1 cellular context compared by ENCODE assay signal in the genomic region with DNA sequence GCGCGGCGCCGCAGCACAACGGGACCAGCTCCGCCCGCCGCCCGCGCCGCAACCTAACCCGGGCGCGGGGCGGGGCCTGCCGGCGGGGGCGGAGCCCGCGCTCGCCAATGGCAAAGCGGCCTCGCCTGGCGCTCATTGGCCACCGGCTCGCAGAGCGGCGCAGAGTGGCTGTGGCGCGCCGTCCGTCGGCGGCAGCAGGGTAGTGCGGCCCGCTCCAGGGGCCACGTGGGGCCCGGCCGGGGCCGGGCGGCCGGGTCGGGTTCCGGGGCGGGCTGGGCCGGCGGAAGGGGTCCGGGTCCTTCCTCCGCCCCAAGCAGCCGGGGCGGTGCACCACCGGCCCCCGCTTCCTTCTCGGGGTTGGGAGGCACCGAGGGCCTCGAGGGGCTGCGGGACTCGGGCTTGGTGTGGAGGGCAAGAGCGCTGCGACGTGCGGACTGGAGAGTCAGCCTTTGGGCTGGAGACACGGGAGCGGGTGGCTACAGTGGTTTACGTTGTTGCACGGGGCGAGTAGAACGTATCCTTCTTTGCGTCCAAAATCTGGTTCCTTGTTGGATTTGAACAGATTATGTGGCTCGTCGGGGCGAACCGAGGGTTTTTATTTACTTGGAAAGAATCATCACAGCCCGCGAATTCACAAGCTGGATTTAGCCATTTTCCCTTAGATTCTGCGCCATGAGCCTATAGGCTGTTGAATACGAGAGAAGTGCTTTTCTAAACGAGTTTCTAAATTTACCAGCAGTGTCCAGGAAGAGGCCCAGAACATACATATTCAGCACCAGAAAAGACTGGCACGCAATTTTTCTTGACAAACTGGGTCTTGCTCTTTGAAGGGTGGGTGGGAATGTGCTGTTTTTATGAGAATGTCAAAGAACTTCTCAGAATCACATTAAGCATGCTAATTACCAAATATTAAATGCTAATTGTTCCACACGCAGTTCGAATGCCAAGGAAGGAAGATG.
TF ChIP-seq lines count a peak whose summit lies in the region.

A gene (minus strand): TSS at position 29 of the 959 bp plus-strand sequence. CDS start 75 bp downstream, outside the sequence.

TF ChIP-seq in GM12878, 131 proteins besides CTCF, POLR2A, EP300 and RAD21 (continued from another document):
- TF ChIP-seq NFIC (IDR thresholded peaks at IDR 0.05; ENCODE audit: low read depth, low read length) (no peak), MEF2B (IDR thresholded peaks at IDR 0.05; ENCODE audit: partially characterized antibody, poor library complexity, severe bottlenecking) (peak; percentile 9), ESRRA (IDR thresholded peaks at IDR 0.05; ENCODE audit: low read length) (no peak), FOXM1 (IDR thresholded peaks at IDR 0.05; ENCODE audit: low read depth, low read length) (no peak), MXI1 (IDR thresholded peaks at IDR 0.05; ENCODE audit: low read depth, low read length) (peak; percentile 99), BACH1 (IDR thresholded peaks at IDR 0.05; ENCODE audit: borderline replicate concordance) (peak; percentile 59; the same call in 1 of the 2 replicates), SUZ12 (IDR thresholded peaks at IDR 0.05; ENCODE audit: unreplicated experiment) (no peak), CBX5 (IDR thresholded peaks at IDR 0.05; ENCODE audit: low read depth) (no peak), EGR1 (IDR thresholded peaks at IDR 0.05; ENCODE audit: borderline replicate concordance in 1 of 2, low read depth in 2 of 2, low read length in 2 of 2) (peak in 1 of 2 experiments; percentile 57; a peak in 1 of 3 replicates), HCFC1 (IDR thresholded peaks at IDR 0.05; ENCODE audit: low read length) (peak; percentile 42)
- TF ChIP-seq, protein P1, sequence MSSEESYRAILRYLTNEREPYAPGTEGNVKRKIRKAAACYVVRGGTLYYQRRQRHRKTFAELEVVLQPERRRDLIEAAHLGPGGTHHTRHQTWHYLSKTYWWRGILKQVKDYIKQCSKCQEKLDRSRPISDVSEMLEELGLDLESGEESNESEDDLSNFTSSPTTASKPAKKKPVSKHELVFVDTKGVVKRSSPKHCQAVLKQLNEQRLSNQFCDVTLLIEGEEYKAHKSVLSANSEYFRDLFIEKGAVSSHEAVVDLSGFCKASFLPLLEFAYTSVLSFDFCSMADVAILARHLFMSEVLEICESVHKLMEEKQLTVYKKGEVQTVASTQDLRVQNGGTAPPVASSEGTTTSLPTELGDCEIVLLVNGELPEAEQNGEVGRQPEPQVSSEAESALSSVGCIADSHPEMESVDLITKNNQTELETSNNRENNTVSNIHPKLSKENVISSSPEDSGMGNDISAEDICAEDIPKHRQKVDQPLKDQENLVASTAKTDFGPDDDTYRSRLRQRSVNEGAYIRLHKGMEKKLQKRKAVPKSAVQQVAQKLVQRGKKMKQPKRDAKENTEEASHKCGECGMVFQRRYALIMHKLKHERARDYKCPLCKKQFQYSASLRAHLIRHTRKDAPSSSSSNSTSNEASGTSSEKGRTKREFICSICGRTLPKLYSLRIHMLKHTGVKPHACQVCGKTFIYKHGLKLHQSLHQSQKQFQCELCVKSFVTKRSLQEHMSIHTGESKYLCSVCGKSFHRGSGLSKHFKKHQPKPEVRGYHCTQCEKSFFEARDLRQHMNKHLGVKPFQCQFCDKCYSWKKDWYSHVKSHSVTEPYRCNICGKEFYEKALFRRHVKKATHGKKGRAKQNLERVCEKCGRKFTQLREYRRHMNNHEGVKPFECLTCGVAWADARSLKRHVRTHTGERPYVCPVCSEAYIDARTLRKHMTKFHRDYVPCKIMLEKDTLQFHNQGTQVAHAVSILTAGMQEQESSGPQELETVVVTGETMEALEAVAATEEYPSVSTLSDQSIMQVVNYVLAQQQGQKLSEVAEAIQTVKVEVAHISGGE (CRISPR knock-in tag; IDR thresholded peaks at IDR 0.05) = peak; percentile 50
- TF ChIP-seq, protein P2, sequence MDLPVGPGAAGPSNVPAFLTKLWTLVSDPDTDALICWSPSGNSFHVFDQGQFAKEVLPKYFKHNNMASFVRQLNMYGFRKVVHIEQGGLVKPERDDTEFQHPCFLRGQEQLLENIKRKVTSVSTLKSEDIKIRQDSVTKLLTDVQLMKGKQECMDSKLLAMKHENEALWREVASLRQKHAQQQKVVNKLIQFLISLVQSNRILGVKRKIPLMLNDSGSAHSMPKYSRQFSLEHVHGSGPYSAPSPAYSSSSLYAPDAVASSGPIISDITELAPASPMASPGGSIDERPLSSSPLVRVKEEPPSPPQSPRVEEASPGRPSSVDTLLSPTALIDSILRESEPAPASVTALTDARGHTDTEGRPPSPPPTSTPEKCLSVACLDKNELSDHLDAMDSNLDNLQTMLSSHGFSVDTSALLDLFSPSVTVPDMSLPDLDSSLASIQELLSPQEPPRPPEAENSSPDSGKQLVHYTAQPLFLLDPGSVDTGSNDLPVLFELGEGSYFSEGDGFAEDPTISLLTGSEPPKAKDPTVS (IDR thresholded peaks at IDR 0.05; ENCODE audit: low read depth, low read length) = no peak
- TF ChIP-seq, protein P3, sequence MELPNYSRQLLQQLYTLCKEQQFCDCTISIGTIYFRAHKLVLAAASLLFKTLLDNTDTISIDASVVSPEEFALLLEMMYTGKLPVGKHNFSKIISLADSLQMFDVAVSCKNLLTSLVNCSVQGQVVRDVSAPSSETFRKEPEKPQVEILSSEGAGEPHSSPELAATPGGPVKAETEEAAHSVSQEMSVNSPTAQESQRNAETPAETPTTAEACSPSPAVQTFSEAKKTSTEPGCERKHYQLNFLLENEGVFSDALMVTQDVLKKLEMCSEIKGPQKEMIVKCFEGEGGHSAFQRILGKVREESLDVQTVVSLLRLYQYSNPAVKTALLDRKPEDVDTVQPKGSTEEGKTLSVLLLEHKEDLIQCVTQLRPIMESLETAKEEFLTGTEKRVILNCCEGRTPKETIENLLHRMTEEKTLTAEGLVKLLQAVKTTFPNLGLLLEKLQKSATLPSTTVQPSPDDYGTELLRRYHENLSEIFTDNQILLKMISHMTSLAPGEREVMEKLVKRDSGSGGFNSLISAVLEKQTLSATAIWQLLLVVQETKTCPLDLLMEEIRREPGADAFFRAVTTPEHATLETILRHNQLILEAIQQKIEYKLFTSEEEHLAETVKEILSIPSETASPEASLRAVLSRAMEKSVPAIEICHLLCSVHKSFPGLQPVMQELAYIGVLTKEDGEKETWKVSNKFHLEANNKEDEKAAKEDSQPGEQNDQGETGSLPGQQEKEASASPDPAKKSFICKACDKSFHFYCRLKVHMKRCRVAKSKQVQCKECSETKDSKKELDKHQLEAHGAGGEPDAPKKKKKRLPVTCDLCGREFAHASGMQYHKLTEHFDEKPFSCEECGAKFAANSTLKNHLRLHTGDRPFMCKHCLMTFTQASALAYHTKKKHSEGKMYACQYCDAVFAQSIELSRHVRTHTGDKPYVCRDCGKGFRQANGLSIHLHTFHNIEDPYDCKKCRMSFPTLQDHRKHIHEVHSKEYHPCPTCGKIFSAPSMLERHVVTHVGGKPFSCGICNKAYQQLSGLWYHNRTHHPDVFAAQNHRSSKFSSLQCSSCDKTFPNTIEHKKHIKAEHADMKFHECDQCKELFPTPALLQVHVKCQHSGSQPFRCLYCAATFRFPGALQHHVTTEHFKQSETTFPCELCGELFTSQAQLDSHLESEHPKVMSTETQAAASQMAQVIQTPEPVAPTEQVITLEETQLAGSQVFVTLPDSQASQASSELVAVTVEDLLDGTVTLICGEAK (IDR thresholded peaks at IDR 0.05; ENCODE audit: borderline replicate concordance) = peak; percentile 67; the same call in 1 of the 2 replicates
